15 cellular contexts compared by ENCODE assay signal in the genomic region with DNA sequence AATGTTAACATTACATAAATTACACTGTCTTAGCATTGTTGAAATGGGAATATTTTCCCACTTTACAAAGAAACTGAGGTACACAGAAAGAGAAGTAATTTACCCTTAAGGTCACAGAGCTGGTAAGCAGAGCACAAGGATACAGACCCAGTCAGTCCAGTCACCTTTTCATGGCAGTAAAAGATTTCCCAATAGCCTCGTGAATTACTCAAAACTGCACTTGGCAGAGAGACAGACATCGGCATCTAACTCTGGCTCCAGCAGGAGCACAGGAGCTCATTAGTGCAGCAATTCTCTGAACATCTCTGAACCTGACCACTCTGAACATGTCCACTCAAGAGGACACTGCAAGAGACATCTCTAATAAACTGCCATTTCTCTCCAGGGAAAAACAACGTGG. TPM values are rescaled to one million over a fixed set of nuclear protein-coding genes. Genes with fewer than 3 reads are reported as not detected.
DNase-seq lines count a peak whose midpoint lies in the region; ATAC-seq and TF ChIP-seq lines count a peak whose summit lies in the region.
"Had no signal": no experiment of that assay in that cellular context is flagged by ENCODE, and none has a peak within 500 bp of the region (broad histone marks: within the 10 kb centered on the region; RNA-seq: fewer than 3 reads in every experiment).

No MANE protein-coding gene starts in this region.

- 51% methylated on average over 3 of the region's 3 CpGs for WGBS in hepatocyte (ENCODE audit: low lambda C conversion rate, missing lambda C conversion rate)

- H3K4me1 ChIP-seq in hepatocyte (ENCODE audit: insufficient read depth), result peaks cover 26% of the 10 kb centered on the region

- H3K36me3 ChIP-seq in hepatocyte (replicated peaks; ENCODE audit: insufficient read depth, low read depth), result no peaks in the 10 kb centered on the region
- H3K36me3 ChIP-seq: transverse colon had no signal

- DNase-seq in SKM-1 treated with dmso at 0.1 percent for 144 hours (lab: John Stamatoyannopoulos, UW; ENCODE audit: unreplicated experiment) (peak; percentile 19), SKM-1 (lab: John Stamatoyannopoulos, UW; ENCODE audit: unreplicated experiment) (no peak), astrocyte of the cerebellum (ENCODE audit: low read depth) (peak; percentile 23), hepatocyte (ENCODE audit: low spot score) (peak; percentile 40), DMS114 treated with DMSO at 0.1 percent for 48 hours (lab: John Stamatoyannopoulos, UW; ENCODE audit: unreplicated experiment) (no peak), T-cell (no peak)
- DNase-seq: activated CD4-positive, CD25-positive, alpha-beta regulatory T cell; anterior cingulate cortex; DMS79 treated with DMSO at 0.1 percent for 48 hours; Karpas-422; SHP77; transverse colon had no signal

- H3K9me3 Mint-ChIP-seq in T-cell, result no peaks in the 10 kb centered on the region

- H3K9me2 ChIP-seq in hepatocyte (replicated peaks; ENCODE audit: insufficient read depth), result no peaks in the 10 kb centered on the region

- CTCF ChIA-PET in T-cell (lab: Charles Lee), result no interaction called here

- POLR2A ChIA-PET in T-cell (lab: Charles Lee), result no interaction called here

- H3K4me3 ChIP-seq in astrocyte of the cerebellum (ENCODE audit: low read depth, low read length) (no peak overlapping the region), hepatocyte (no peak overlapping the region)
- H3K4me3 ChIP-seq: skin epidermis, transverse colon had no signal

- H3K4me2 ChIP-seq in hepatocyte, result peak overlapping the region; percentile 91

- in situ Hi-C loops in astrocyte of the cerebellum (cut with HindIII; ENCODE audit: low sequenced_read_pairs), result no loop called here

- peaks cover 71% of the 10 kb centered on the region for H3K79me2 ChIP-seq in hepatocyte

- ATAC-seq in T-cell (replicated peaks in 1 of 4), result no peak
- ATAC-seq in GM19452 (IDR thresholded peaks at IDR 0.05; ENCODE audit: unreplicated experiment), result no peak
- ATAC-seq in GM18517 (IDR thresholded peaks at IDR 0.05; ENCODE audit: unreplicated experiment), result no peak

- H3K4me1 Mint-ChIP-seq in T-cell, result peaks cover 40 to 50% (median 49%) of the 10 kb centered on the region in 3 donors

- no peaks in the 10 kb centered on the region for H3K27me3 Mint-ChIP-seq in T-cell

- H3K27me3 ChIP-seq in hepatocyte, result no peaks in the 10 kb centered on the region
- H3K27me3 ChIP-seq: transverse colon had no signal

- no peak overlapping the region for H2AFZ ChIP-seq in hepatocyte

- H3K9me3 ChIP-seq in hepatocyte (ENCODE audit: low read depth), result no peaks in the 10 kb centered on the region
- H3K9me3 ChIP-seq: transverse colon had no signal

- H3K27ac Mint-ChIP-seq in T-cell, result no peak overlapping the region

- H3K27ac ChIP-seq in hepatocyte, result peak overlapping the region; percentile 37
- H3K27ac ChIP-seq: skin epidermis, transverse colon had no signal

- no peaks in the 10 kb centered on the region for H3K36me3 Mint-ChIP-seq in T-cell

- TF ChIP-seq CTCF in astrocyte of the cerebellum (IDR thresholded peaks at IDR 0.05; ENCODE audit: low read depth, low read length, missing control alignments) (no peak), hepatocyte (IDR thresholded peaks at IDR 0.05; ENCODE audit: poor library complexity) (no peak)

- H4K20me1 ChIP-seq in hepatocyte (ENCODE audit: insufficient read depth, poor library complexity, severe bottlenecking), result peaks cover 15% of the 10 kb centered on the region

- H3K4me3 Mint-ChIP-seq in T-cell, result no peak overlapping the region

RNA-seq across cellular contexts. Expression of a gene that starts 3.1 kb away (rescaled TPM):
- 37.4 and 37.7 TPM in 2 replicates for total RNA-seq in hepatocyte
- polyA plus RNA-seq in hepatocyte, result 22.1 and 27.9 TPM in 2 replicates
- 10 to 100 TPM; 12.5 to 16.4 (median 14.8) TPM for total RNA-seq in T-cell

Comparison
In these comparisons a context has a peak if more than half of its experiments do, and no peak if none do; other contexts are left out.
1. DNase-seq: peak in SKM-1 treated with dmso at 0.1 percent for 144 hours (single experiment), astrocyte of the cerebellum (single experiment) and hepatocyte (single experiment); none in SKM-1 (single experiment), DMS114 treated with DMSO at 0.1 percent for 48 hours (single experiment) and T-cell (0 of 34).